ENCODE assay signal across 11 cellular contexts in genomic region chr2:223055836-223056235, GRCh38. TPM values are rescaled to one million over a fixed set of nuclear protein-coding genes. Genes with fewer than 3 reads are reported as not detected.
DNase-seq lines count a peak whose midpoint lies in the region; ATAC-seq and TF ChIP-seq lines count a peak whose summit lies in the region.
"Had no signal": no experiment of that assay in that cellular context is flagged by ENCODE, and none has a peak within 500 bp of the region (broad histone marks: within the 10 kb centered on the region; RNA-seq: fewer than 3 reads in every experiment).

No MANE protein-coding gene starts in this region.

- TF ChIP-seq RAD21 in SK-N-SH (IDR thresholded peaks at IDR 0.05; ENCODE audit: low read length), result no peak

- in situ Hi-C loops in G401 (cut with HindIII; ENCODE audit: low sequenced_read_pairs), result no loop called here

- no peaks in the 10 kb centered on the region for H3K9me2 ChIP-seq in SK-N-SH

- H3K4me3 ChIP-seq in SK-N-SH (ENCODE audit: low read depth in 2 of 2, low read length in 1 of 2) (no peak overlapping the region), skeletal muscle tissue (ENCODE audit: low read length in 3 of 3) (peak overlapping the region; percentile 17 to 37 (median 33))

- DNase-seq in NCI-H1092 treated with DMSO at 0.1 percent for 48 hours (lab: John Stamatoyannopoulos, UW) (peak; percentile 91), SK-N-SH (no peak), left ventricle myocardium superior (peak; percentile 29), EL (no peak), G401 (ENCODE audit: low spot score) (no peak), hepatic stellate cell (ENCODE audit: low spot score) (no peak)
- no peak for DNase-seq in activated T-helper 1 cell treated with anti-CD3 and anti-CD28 coated beads, Interleukin-12 subunit alpha, Interleukin-12 subunit beta, Interleukin-2, Interleukin-4 antibody, amounts not matched to agents 30 ng/mL and 10 ng/mL and 1 ng/mL, durations not matched to agents 14 hours and 24 hours and 36 hours (ENCODE audit: low spot score)
- DNase-seq: activated CD4-positive, alpha-beta T cell treated with anti-CD3 and anti-CD28 coated beads for 48 hours; activated naive CD4-positive, alpha-beta T cell; CD4-positive, alpha-beta memory T cell had no signal

- no peaks in the 10 kb centered on the region for H3K36me3 Mint-ChIP-seq in activated T-helper 1 cell treated with anti-CD3 and anti-CD28 coated beads, Interleukin-12 subunit alpha, Interleukin-12 subunit beta, Interleukin-2, Interleukin-4 antibody, amounts not matched to agents 30 ng/mL and 10 ng/mL and 1 ng/mL, durations not matched to agents 14 hours and 24 hours and 36 hours (ENCODE audit: low read depth)
- H3K36me3 Mint-ChIP-seq: CD4-positive, alpha-beta memory T cell had no signal

- no peak overlapping the region for H3K4me3 Mint-ChIP-seq in activated T-helper 1 cell treated with anti-CD3 and anti-CD28 coated beads, Interleukin-12 subunit alpha, Interleukin-12 subunit beta, Interleukin-2, Interleukin-4 antibody, amounts not matched to agents 30 ng/mL and 10 ng/mL and 1 ng/mL, durations not matched to agents 14 hours and 24 hours and 36 hours
- H3K4me3 Mint-ChIP-seq: CD4-positive, alpha-beta memory T cell had no signal

- H3K9me3 Mint-ChIP-seq in activated T-helper 1 cell treated with anti-CD3 and anti-CD28 coated beads, Interleukin-12 subunit alpha, Interleukin-12 subunit beta, Interleukin-2, Interleukin-4 antibody, amounts not matched to agents 30 ng/mL and 10 ng/mL and 1 ng/mL, durations not matched to agents 14 hours and 24 hours and 36 hours, result no peaks in the 10 kb centered on the region

- no peaks in the 10 kb centered on the region for H3K79me2 ChIP-seq in SK-N-SH (ENCODE audit: insufficient read depth)

- H3F3A ChIP-seq in SK-N-SH (replicated peaks; ENCODE audit: insufficient read depth), result peaks cover 24% of the 10 kb centered on the region

- intact Hi-C loops in left ventricle myocardium superior (cut with micrococcal nuclease), result no loop called here
- intact Hi-C loops in activated T-helper 1 cell treated with anti-CD3 and anti-CD28 coated beads, Interleukin-12 subunit alpha, Interleukin-12 subunit beta, Interleukin-2, Interleukin-4 antibody, amounts not matched to agents 30 ng/mL and 10 ng/mL and 1 ng/mL, durations not matched to agents 14 hours and 24 hours and 36 hours (cut with micrococcal nuclease), result no loop called here

- POLR2A ChIA-PET in SK-N-SH (lab: Yijun Ruan, JAX), result no interaction called here

- H3K27me3 Mint-ChIP-seq in activated T-helper 1 cell treated with anti-CD3 and anti-CD28 coated beads, Interleukin-12 subunit alpha, Interleukin-12 subunit beta, Interleukin-2, Interleukin-4 antibody, amounts not matched to agents 30 ng/mL and 10 ng/mL and 1 ng/mL, durations not matched to agents 14 hours and 24 hours and 36 hours (ENCODE audit: insufficient read depth), result no peaks in the 10 kb centered on the region

- no peaks in the 10 kb centered on the region for H3K4me1 Mint-ChIP-seq in activated T-helper 1 cell treated with anti-CD3 and anti-CD28 coated beads, Interleukin-12 subunit alpha, Interleukin-12 subunit beta, Interleukin-2, Interleukin-4 antibody, amounts not matched to agents 30 ng/mL and 10 ng/mL and 1 ng/mL, durations not matched to agents 14 hours and 24 hours and 36 hours (ENCODE audit: low read depth)
- H3K4me1 Mint-ChIP-seq: CD4-positive, alpha-beta memory T cell had no signal

- CTCF ChIA-PET in SK-N-SH (lab: Yijun Ruan, JAX), result interaction anchor here (0.7 kb wide), 1 partner anchor 26 kb away, joined by 3 read pairs; no protein-coding TSS in a partner anchor

- no peaks in the 10 kb centered on the region for H3K27me3 ChIP-seq in SK-N-SH (ENCODE audit: insufficient read depth)
- no peaks in the 10 kb centered on the region for H3K27me3 ChIP-seq in skeletal muscle tissue (ENCODE audit: control insufficient read depth in 3 of 3, insufficient read depth in 3 of 3, low read length in 3 of 3)

- H3K9me3 ChIP-seq in SK-N-SH (no peaks in the 10 kb centered on the region), skeletal muscle tissue (ENCODE audit: control insufficient read depth in 3 of 3, low read length in 3 of 3) (no peaks in the 10 kb centered on the region)

- 44% methylated on average over 5 of the region's 5 CpGs for WGBS in SK-N-SH (ENCODE audit: low lambda C conversion rate)

- H3K27ac ChIP-seq in SK-N-SH (ENCODE audit: low read depth in 2 of 2, low read length in 1 of 2), result peak overlapping the region; percentile 87
- peak overlapping the region; percentile 72 for H3K27ac ChIP-seq in skeletal muscle tissue (ENCODE audit: low read depth, low read length)

- TF ChIP-seq EP300 in SK-N-SH (IDR thresholded peaks at IDR 0.05; ENCODE audit: borderline replicate concordance in 1 of 2, low read depth in 1 of 2, low read length in 1 of 2), result no peak

- H3K9ac ChIP-seq in SK-N-SH, result peak overlapping the region; percentile 8; the same call in 1 of the 2 replicates
- H3K9ac ChIP-seq in skeletal muscle tissue (ENCODE audit: low read depth in 1 of 3, low read length in 3 of 3), result no peak overlapping the region

- H3K27ac Mint-ChIP-seq in activated T-helper 1 cell treated with anti-CD3 and anti-CD28 coated beads, Interleukin-12 subunit alpha, Interleukin-12 subunit beta, Interleukin-2, Interleukin-4 antibody, amounts not matched to agents 30 ng/mL and 10 ng/mL and 1 ng/mL, durations not matched to agents 14 hours and 24 hours and 36 hours, result no peak overlapping the region
- H3K27ac Mint-ChIP-seq: CD4-positive, alpha-beta memory T cell had no signal

- no peaks in the 10 kb centered on the region for H4K20me1 ChIP-seq in SK-N-SH (ENCODE audit: insufficient read depth)

- H2AFZ ChIP-seq in SK-N-SH (ENCODE audit: low read depth), result no peak overlapping the region

- H3K36me3 ChIP-seq in SK-N-SH (replicated peaks in 1 of 2; ENCODE audit: control insufficient read depth in 1 of 2, insufficient read depth in 2 of 2, low read length in 1 of 2) (no peaks in the 10 kb centered on the region), skeletal muscle tissue (ENCODE audit: control insufficient read depth in 3 of 3, insufficient read depth in 3 of 3, low read length in 3 of 3) (no peaks in the 10 kb centered on the region)

- TF ChIP-seq CTCF in SK-N-SH (IDR thresholded peaks at IDR 0.05), result no peak

- peak overlapping the region; percentile 2; the same call in 1 of the 2 replicates for H3K4me2 ChIP-seq in SK-N-SH

- no peak for ATAC-seq in left ventricle myocardium superior

- peaks cover 24 to 44% of the 10 kb centered on the region in 2 experiments for H3K4me1 ChIP-seq in SK-N-SH (ENCODE audit: control insufficient read depth in 1 of 2, insufficient read depth in 2 of 2, low read depth in 1 of 2, low read length in 1 of 2)
- H3K4me1 ChIP-seq in skeletal muscle tissue (ENCODE audit: control insufficient read depth in 3 of 3, insufficient read depth in 3 of 3, low read length in 3 of 3), result peaks cover 9 to 24% (median 19%) of the 10 kb centered on the region in 3 donors

TF ChIP-seq in SK-N-SH, 30 proteins besides CTCF, POLR2A, EP300 and RAD21:
- no peak for TF ChIP-seq ZBTB33 (IDR thresholded peaks at IDR 0.05; ENCODE audit: borderline replicate concordance, low read depth)
- no peak for TF ChIP-seq TCF12 (IDR thresholded peaks at IDR 0.05)
- no peak for TF ChIP-seq SIN3A (IDR thresholded peaks at IDR 0.05; ENCODE audit: borderline replicate concordance, low read depth, low read length)
- no peak for TF ChIP-seq RXRA (IDR thresholded peaks at IDR 0.05; ENCODE audit: borderline replicate concordance, low read depth)
- no peak for TF ChIP-seq IRF3 (IDR thresholded peaks at IDR 0.05; ENCODE audit: low read depth, low read length)
- TF ChIP-seq JUND (IDR thresholded peaks at IDR 0.05), result no peak
- no peak for TF ChIP-seq TAF1 (IDR thresholded peaks at IDR 0.05; ENCODE audit: borderline replicate concordance, low read depth, low read length)

RNA-seq across cellular contexts. Expression of gene KCNE4, which starts 3.8 kb away (rescaled TPM):
- polyA plus RNA-seq in SK-N-SH (2012; rRNA removed), result 0.19 and 0.20 TPM in 2 replicates
- polyA plus RNA-seq in SK-N-SH (2012; cell fraction: cytosol; rRNA removed), result 0.24 and 0.27 TPM in 2 replicates
- polyA plus RNA-seq in SK-N-SH (2012; cell fraction: nucleus; rRNA removed), result 0.18 and 0.29 TPM in 2 replicates
- total RNA-seq in left ventricle myocardium superior (3.0 TPM), skeletal muscle tissue (7.3 TPM)
- not detected in 2 replicates for total RNA-seq in G401 (2014; rRNA removed; shearing (Covaris generic))
- total RNA-seq in activated T-helper 1 cell treated with anti-CD3 and anti-CD28 coated beads, Interleukin-12 subunit alpha, Interleukin-12 subunit beta, Interleukin-2, Interleukin-4 antibody, amounts not matched to agents 30 ng/mL and 10 ng/mL and 1 ng/mL, durations not matched to agents 14 hours and 24 hours and 36 hours, result not detected in 2 replicates
- total RNA-seq: CD4-positive, alpha-beta memory T cell had no signal
- polyA plus RNA-seq: CD4-positive, alpha-beta memory T cell had no signal

Comparison
In these comparisons a context has a peak if more than half of its experiments do, and no peak if none do; other contexts are left out.
1. DNase-seq: peak in NCI-H1092 treated with DMSO at 0.1 percent for 48 hours (single experiment) and left ventricle myocardium superior (single experiment); none in SK-N-SH (single experiment), EL (single experiment), G401 (single experiment), activated T-helper 1 cell treated with anti-CD3 and anti-CD28 coated beads, Interleukin-12 subunit alpha, Interleukin-12 subunit beta, Interleukin-2, Interleukin-4 antibody, amounts not matched to agents 30 ng/mL and 10 ng/mL and 1 ng/mL, durations not matched to agents 14 hours and 24 hours and 36 hours (single experiment) and hepatic stellate cell (single experiment).
2. H3K4me3 ChIP-seq: peak in skeletal muscle tissue (3 of 3); none in SK-N-SH (0 of 2).